Comparison of ENCODE assay signal across 23 cellular contexts in the genomic region with DNA sequence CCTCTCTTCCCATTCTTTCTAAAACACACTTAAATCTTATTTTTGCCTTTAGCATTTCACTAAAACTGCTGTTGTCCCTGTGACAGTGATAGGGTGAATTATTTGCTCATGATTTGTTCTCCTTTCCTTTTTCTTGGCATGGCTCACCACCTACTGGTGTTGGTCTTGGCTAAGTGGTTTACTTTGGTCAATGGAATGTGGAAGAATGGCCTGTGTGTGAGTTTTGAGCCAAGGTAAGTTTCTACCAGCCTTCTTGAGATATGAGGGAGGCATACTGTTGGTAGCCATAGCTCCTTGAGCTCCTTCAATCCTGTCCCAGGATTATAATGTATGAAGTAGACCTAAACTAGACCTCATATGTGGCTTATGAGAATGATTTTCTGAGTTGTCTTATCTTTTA.
DNase-seq lines count a peak whose midpoint lies in the region; ATAC-seq and TF ChIP-seq lines count a peak whose summit lies in the region.
"Had no signal": no experiment of that assay in that cellular context is flagged by ENCODE, and none has a peak within 500 bp of the region (broad histone marks: within the 10 kb centered on the region; RNA-seq: fewer than 3 reads in every experiment).

No MANE protein-coding gene starts in this region.

- no peaks in the 10 kb centered on the region for H3K9me3 ChIP-seq in PC-3 (ENCODE audit: low read length)
- H3K9me3 ChIP-seq: A549; BE2C; BLaER1 treated with 17β-estradiol and CSF1 and Interleukin-3, amounts not matched to agents 10 nM and 100 nM; HAP-1 had no signal

- H2BK5ac ChIP-seq in mesendoderm (ENCODE audit: low read length), result no peak overlapping the region

- no peaks in the 10 kb centered on the region for H3K36me3 ChIP-seq in PC-3 (ENCODE audit: low read depth, low read length)
- no peaks in the 10 kb centered on the region for H3K36me3 ChIP-seq in mesendoderm (ENCODE audit: control insufficient read depth, insufficient read depth, low read length)
- H3K36me3 ChIP-seq: BE2C; BLaER1 treated with 17β-estradiol and CSF1 and Interleukin-3, amounts not matched to agents 10 nM and 100 nM; HAP-1 had no signal

- no peak overlapping the region for H3K4ac ChIP-seq in mesendoderm (ENCODE audit: low read depth, low read length)

- H3K79me1 ChIP-seq in mesendoderm (ENCODE audit: low read length), result no peaks in the 10 kb centered on the region

- H4K5ac ChIP-seq in mesendoderm (ENCODE audit: low read length), result no peak overlapping the region

- no peak for TF ChIP-seq CTCF in PC-3 (conservative IDR thresholded peaks at IDR 0.05; ENCODE audit: low read depth, low read length)

- H4K8ac ChIP-seq in mesendoderm (ENCODE audit: low read depth, low read length), result no peak overlapping the region

- H3K27me3 ChIP-seq in PC-3 (ENCODE audit: low read length) (peaks cover 17% of the 10 kb centered on the region), mesendoderm (ENCODE audit: insufficient read depth, low read length, poor library complexity) (no peaks in the 10 kb centered on the region)
- H3K27me3 ChIP-seq: BE2C; BLaER1 treated with 17β-estradiol and CSF1 and Interleukin-3, amounts not matched to agents 10 nM and 100 nM had no signal

- H3K4me1 ChIP-seq in PC-3 (ENCODE audit: insufficient read depth, low read length) (0 out of 2 replicates have a peak, but pooled peaks cover 3% of the 10 kb centered on the region), mesendoderm (ENCODE audit: control insufficient read depth, low read depth, low read length) (no peaks in the 10 kb centered on the region)
- H3K4me1 ChIP-seq: A549, BE2C, HAP-1 had no signal

- H2BK120ac ChIP-seq in mesendoderm (ENCODE audit: low read depth, low read length), result no peak overlapping the region

- H3K9ac ChIP-seq in PC-3 (ENCODE audit: low read length), result no peak overlapping the region
- no peak overlapping the region for H3K9ac ChIP-seq in mesendoderm (ENCODE audit: low read length)
- H3K9ac ChIP-seq: BLaER1 treated with 17β-estradiol and CSF1 and Interleukin-3, amounts not matched to agents 10 nM and 100 nM had no signal

- no peak overlapping the region for H3K56ac ChIP-seq in mesendoderm (ENCODE audit: low read length)

- CTCF ChIA-PET in PC-3 (lab: Charles Lee), result no interaction called here

- no peak overlapping the region for H3K23ac ChIP-seq in mesendoderm (ENCODE audit: low read length)

- no peaks in the 10 kb centered on the region for H3K79me2 ChIP-seq in PC-3 (ENCODE audit: low read length)
- no peaks in the 10 kb centered on the region for H3K79me2 ChIP-seq in mesendoderm (ENCODE audit: control insufficient read depth, insufficient read depth, low read length)

- no TSS peak for BruUV-seq in PC-3 (replicated peaks; lab: Mats Ljungman, UMichigan)

- H2AK5ac ChIP-seq in mesendoderm (ENCODE audit: low read length), result no peak overlapping the region

- ATAC-seq in PC-3 (no peak), GM18858 (IDR thresholded peaks at IDR 0.05; ENCODE audit: unreplicated experiment) (no peak)
- ATAC-seq: A549 had no signal

- H3K4me3 ChIP-seq in PC-3 (ENCODE audit: low read length), result no peak overlapping the region
- no peak overlapping the region for H3K4me3 ChIP-seq in mesendoderm (ENCODE audit: low read length)
- H3K4me3 ChIP-seq: A549; BLaER1 treated with 17β-estradiol and CSF1 and Interleukin-3, amounts not matched to agents 10 nM and 100 nM; HAP-1 had no signal

- no peak overlapping the region for H3K4me2 ChIP-seq in PC-3 (ENCODE audit: low read length)
- no peak overlapping the region for H3K4me2 ChIP-seq in mesendoderm (ENCODE audit: low read length)
- H3K4me2 ChIP-seq: A549; BLaER1 treated with 17β-estradiol and CSF1 and Interleukin-3, amounts not matched to agents 10 nM and 100 nM had no signal

- intact Hi-C loops in PC-3 (cut with micrococcal nuclease), result no loop called here

- POLR2A ChIA-PET in PC-3 (lab: Charles Lee; ENCODE audit: unreplicated experiment), result no interaction called here

- H3K9me2 ChIP-seq in PC-3 (replicated peaks; ENCODE audit: low read length), result no peaks in the 10 kb centered on the region

- H3K18ac ChIP-seq in mesendoderm (ENCODE audit: low read length), result no peak overlapping the region

- H3F3A ChIP-seq in PC-3 (ENCODE audit: low read length, unreplicated experiment), result no peaks in the 10 kb centered on the region

- DNase-seq in PC-3 (peak; percentile 12), glomerular visceral epithelial cell (ENCODE audit: extremely low spot score) (peak; percentile 4), mesendoderm (peak; percentile 6), renal cortical epithelial cell (ENCODE audit: low read depth) (peak; percentile 16), SK-N-DZ (ENCODE audit: low spot score) (no peak), medulla oblongata (ENCODE audit: extremely low spot score) (no peak), ureter (ENCODE audit: low spot score) (no peak)
- DNase-seq: 8988T; ACHN; AML-193; BE2C; CD4-positive, alpha-beta T cell; CD8-positive, alpha-beta memory T cell; DMS 273 treated with DMSO at 0.1 percent for 48 hours; DMS79; EL; GDM1; GOT3; HFFc6 had no signal

- H2BK15ac ChIP-seq in mesendoderm (replicated peaks; ENCODE audit: low read depth), result no peak overlapping the region

- no peak overlapping the region for H2AFZ ChIP-seq in PC-3 (ENCODE audit: low read length)

- H3K27ac ChIP-seq in PC-3 (ENCODE audit: low read length) (no peak overlapping the region), mesendoderm (ENCODE audit: low read depth, low read length) (no peak overlapping the region)
- H3K27ac ChIP-seq: A549; BLaER1 treated with 17β-estradiol and CSF1 and Interleukin-3, amounts not matched to agents 10 nM and 100 nM had no signal

- no peaks in the 10 kb centered on the region for H4K20me1 ChIP-seq in PC-3 (ENCODE audit: low read length)
- H4K20me1 ChIP-seq: BLaER1 treated with 17β-estradiol and CSF1 and Interleukin-3, amounts not matched to agents 10 nM and 100 nM had no signal

Comparison
In these comparisons a context has a peak if more than half of its experiments do, and no peak if none do; other contexts are left out.
1. DNase-seq: peak in PC-3 (single experiment), glomerular visceral epithelial cell (single experiment), mesendoderm (single experiment) and renal cortical epithelial cell (single experiment); none in SK-N-DZ (single experiment), medulla oblongata (single experiment) and ureter (single experiment).